ENCODE assay signal across 26 cellular contexts in the genomic region with DNA sequence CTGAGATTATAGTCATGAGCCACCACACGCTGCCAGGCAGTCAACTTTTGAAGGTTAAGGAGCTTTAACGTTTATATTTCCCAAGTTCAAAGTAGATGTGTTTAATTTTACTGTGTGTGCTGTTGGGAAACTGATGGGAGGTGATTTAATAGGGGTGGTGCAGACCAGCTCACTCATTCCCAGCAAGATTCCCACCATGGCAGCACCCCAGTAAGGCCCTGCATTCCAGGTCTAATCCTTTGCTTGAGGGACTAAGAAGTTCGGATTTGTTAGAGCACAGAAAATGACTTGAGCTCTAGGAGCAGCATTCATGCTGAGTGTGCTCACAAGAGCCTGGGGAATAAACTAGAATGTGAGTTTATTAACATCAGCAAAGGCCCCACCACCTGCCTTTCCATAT. TPM values are rescaled to one million over a fixed set of nuclear protein-coding genes. Genes with fewer than 3 reads are reported as not detected.
DNase-seq lines count a peak whose midpoint lies in the region; ATAC-seq, FAIRE-seq and TF ChIP-seq lines count a peak whose summit lies in the region.
"Had no signal": no experiment of that assay in that cellular context is flagged by ENCODE, and none has a peak within 500 bp of the region (broad histone marks: within the 10 kb centered on the region; RNA-seq: fewer than 3 reads in every experiment).

No MANE protein-coding gene starts in this region.

- in situ Hi-C loops in GM23248 (cut with MboI): no loop called here

- H3K9ac ChIP-seq in GM23248 (no peak overlapping the region), astrocyte (ENCODE audit: low read length) (no peak overlapping the region)
- H3K9ac ChIP-seq: BLaER1, SK-N-SH had no signal

- peaks cover 4% of the 10 kb centered on the region for H3K36me3 Mint-ChIP-seq in astrocyte (ENCODE audit: low read depth, unreplicated experiment)
- H3K36me3 Mint-ChIP-seq in glutamatergic neuron (ENCODE audit: unreplicated experiment): peaks cover 3% of the 10 kb centered on the region

- H3K27ac ChIP-seq in GM23248 (peak overlapping the region; percentile 86; the same call in 1 of the 2 replicates), astrocyte (ENCODE audit: low read depth, low read length) (no peak overlapping the region), stomach (peak overlapping the region in 3 of 5 donors; percentile 36 to 81 (median 64)), right lobe of liver (no peak overlapping the region), caudate nucleus (ENCODE audit: low read depth, low read length) (no peak overlapping the region)
- H3K27ac ChIP-seq: BLaER1 had no signal

- H4K20me1 ChIP-seq in GM23248 (ENCODE audit: insufficient read depth): no peaks in the 10 kb centered on the region
- no peaks in the 10 kb centered on the region for H4K20me1 ChIP-seq in astrocyte (ENCODE audit: insufficient read depth, low read length)

- no peak for TF ChIP-seq POLR2A in stomach (IDR thresholded peaks at IDR 0.05)
- TF ChIP-seq POLR2A in right lobe of liver (IDR thresholded peaks at IDR 0.05): no peak

- no peaks in the 10 kb centered on the region for H3K79me2 ChIP-seq in GM23248 (ENCODE audit: insufficient read depth)
- H3K79me2 ChIP-seq in astrocyte (ENCODE audit: insufficient read depth, low read length): no peaks in the 10 kb centered on the region

- H3K4me2 ChIP-seq in GM23248 (ENCODE audit: unreplicated experiment): no peak overlapping the region
- H3K4me2 ChIP-seq in astrocyte (ENCODE audit: low read length): no peak overlapping the region
- H3K4me2 ChIP-seq: BLaER1 had no signal

- H3K9me3 Mint-ChIP-seq in astrocyte (ENCODE audit: unreplicated experiment): no peaks in the 10 kb centered on the region
- H3K9me3 Mint-ChIP-seq in glutamatergic neuron (ENCODE audit: unreplicated experiment): peaks cover 12% of the 10 kb centered on the region
- H3K9me3 Mint-ChIP-seq: CD4-positive, alpha-beta memory T cell; IgD-negative memory B cell had no signal

- H3K36me3 ChIP-seq in GM23248 (ENCODE audit: low read depth) (0 out of 2 replicates have a peak, but pooled peaks cover 1% of the 10 kb centered on the region), astrocyte (ENCODE audit: insufficient read depth, low read length) (peaks cover 3% of the 10 kb centered on the region), stomach (peaks cover 3 to 67% (median 49%) of the 10 kb centered on the region in 4 donors), right lobe of liver (peaks cover 0 to 2% (median 0%) of the 10 kb centered on the region in 4 donors)

- DNase-seq in GM23248 (no peak), astrocyte (ENCODE audit: low read depth) (no peak), glutamatergic neuron (no peak), stomach (no peak), right lobe of liver (no peak), caudate nucleus (lab: John Stamatoyannopoulos, UW) (no peak)
- no peak for DNase-seq in NK-92 treated with Interleukin-12 subunit alpha and Interleukin-12 subunit beta, amount 100 ng/mL, for 24 hours (lab: John Stamatoyannopoulos, UW)
- DNase-seq: Calu3; CD4-positive, alpha-beta memory T cell; DMS53; EL; Karpas-422; MM.1S; NCI-H1105 treated with DMSO at 0.1 percent for 48 hours; NCI-H1694; SHP77 treated with DMSO at 0.1 percent for 48 hours; SK-N-SH had no signal

- no peak overlapping the region for H2AFZ ChIP-seq in GM23248
- no peak overlapping the region for H2AFZ ChIP-seq in astrocyte (ENCODE audit: low read depth, low read length)

- ATAC-seq in right lobe of liver (no peak), HG03097 (IDR thresholded peaks at IDR 0.05; ENCODE audit: low FRiP score, unreplicated experiment) (no peak)

- TF ChIP-seq CTCF in astrocyte (IDR thresholded peaks at IDR 0.05; ENCODE audit: insufficient read depth, low read depth, low read length): no peak
- TF ChIP-seq CTCF in glutamatergic neuron (IDR thresholded peaks at IDR 0.05; ENCODE audit: partially characterized antibody, unreplicated experiment): no peak
- TF ChIP-seq CTCF in stomach (IDR thresholded peaks at IDR 0.05): no peak
- TF ChIP-seq CTCF in right lobe of liver (IDR thresholded peaks at IDR 0.05): no peak

- 48 to 59% methylated on average over 3 of the region's 3 CpGs for WGBS in GM23248 (ENCODE audit: low coverage in 1 of 2, low lambda C conversion rate in 2 of 2, missing lambda C conversion rate in 2 of 2), 2 experiments
- WGBS in stomach, 5 donors: 67 to 76% (median 70%) methylated on average over 3 of the region's 3 CpGs
- WGBS in right lobe of liver (ENCODE audit: insufficient coverage, low coverage, low lambda C conversion rate, missing lambda C conversion rate): 85% methylated on average over 2 of the region's 3 CpGs

- H3K4me1 ChIP-seq in GM23248 (ENCODE audit: insufficient read depth) (peaks cover 19% of the 10 kb centered on the region), astrocyte (ENCODE audit: insufficient read depth, low read length) (peaks cover 20% of the 10 kb centered on the region), stomach (peaks cover 0 to 36% (median 6%) of the 10 kb centered on the region in 4 donors), right lobe of liver (no peaks in the 10 kb centered on the region)
- H3K4me1 ChIP-seq: BLaER1 had no signal

- no peak for TF ChIP-seq EP300 in stomach (IDR thresholded peaks at IDR 0.05)

- H3K4me1 Mint-ChIP-seq in astrocyte (ENCODE audit: low read depth, unreplicated experiment) (peaks cover 20% of the 10 kb centered on the region), glutamatergic neuron (ENCODE audit: low read depth, unreplicated experiment) (peaks cover 36% of the 10 kb centered on the region)

- H3F3A ChIP-seq in GM23248 (ENCODE audit: insufficient read depth): peaks cover 22% of the 10 kb centered on the region

- H3K4me3 Mint-ChIP-seq in astrocyte (ENCODE audit: unreplicated experiment) (no peak overlapping the region), glutamatergic neuron (ENCODE audit: unreplicated experiment) (no peak overlapping the region)
- H3K4me3 Mint-ChIP-seq: CD4-positive, alpha-beta memory T cell; IgD-negative memory B cell had no signal

- peak overlapping the region; percentile 18 for H3K27ac Mint-ChIP-seq in astrocyte (ENCODE audit: unreplicated experiment)
- H3K27ac Mint-ChIP-seq in glutamatergic neuron (ENCODE audit: unreplicated experiment): peak overlapping the region; percentile 93
- H3K27ac Mint-ChIP-seq: CD4-positive, alpha-beta memory T cell had no signal

- no peak overlapping the region for H3K4me3 ChIP-seq in GM23248
- H3K4me3 ChIP-seq in astrocyte (ENCODE audit: insufficient read depth, low read depth, low read length): no peak overlapping the region
- H3K4me3 ChIP-seq in stomach: no peak overlapping the region
- no peak overlapping the region for H3K4me3 ChIP-seq in right lobe of liver
- H3K4me3 ChIP-seq: BLaER1 had no signal

- no peak for FAIRE-seq in astrocyte (lab: Jason Lieb, UNC)
- FAIRE-seq: A204.1, GM12891, H54, HTR-8/SVneo had no signal

- intact Hi-C loops in stomach (cut with DNase I; ENCODE audit: low total_unique reads): no loop called here
- intact Hi-C loops in right lobe of liver (cut with DNase I): no loop called here

- no peaks in the 10 kb centered on the region for H3K27me3 Mint-ChIP-seq in astrocyte (ENCODE audit: low read depth, unreplicated experiment)
- H3K27me3 Mint-ChIP-seq in glutamatergic neuron (ENCODE audit: unreplicated experiment): peaks cover 10% of the 10 kb centered on the region
- H3K27me3 Mint-ChIP-seq: CD4-positive, alpha-beta memory T cell; IgD-negative memory B cell had no signal

- no peaks in the 10 kb centered on the region for H3K9me3 ChIP-seq in GM23248 (ENCODE audit: low read depth)
- H3K9me3 ChIP-seq in astrocyte (ENCODE audit: insufficient read depth, low read depth, low read length): no peaks in the 10 kb centered on the region
- no peaks in the 10 kb centered on the region for H3K9me3 ChIP-seq in stomach
- no peaks in the 10 kb centered on the region for H3K9me3 ChIP-seq in right lobe of liver
- H3K9me3 ChIP-seq: BLaER1, SK-N-SH had no signal

- H3K27me3 ChIP-seq in GM23248 (replicated peaks; ENCODE audit: insufficient read depth) (no peaks in the 10 kb centered on the region), astrocyte (ENCODE audit: insufficient read depth, low read length) (no peaks in the 10 kb centered on the region), stomach (no peaks in the 10 kb centered on the region), right lobe of liver (no peaks in the 10 kb centered on the region)
- H3K27me3 ChIP-seq: BLaER1 had no signal

- no peaks in the 10 kb centered on the region for H3K9me2 ChIP-seq in GM23248 (ENCODE audit: insufficient read depth)
- H3K9me2 ChIP-seq: SK-N-SH had no signal

RNA-seq across cellular contexts. Expression of a gene that starts 25.2 kb away (rescaled TPM):
- 9.6 and 15.6 TPM in 2 replicates for total RNA-seq in GM23248 (2014; rRNA removed; shearing (Covaris generic))
- 12.3 and 13.6 TPM in 2 replicates for polyA plus RNA-seq in GM23248 (2016; fragmentation: Nextera tagmentation; extraction: Ambion mirVana)
- 9.7 TPM in 2 replicates for total RNA-seq in astrocyte
- 18.6 TPM for total RNA-seq in glutamatergic neuron (ENCODE audit: unreplicated experiment)
- 10 to 100 TPM; 12.9 to 43.0 (median 33.9) TPM for total RNA-seq in stomach
- polyA plus RNA-seq in stomach: 10 to 100 TPM; 10.7 to 16.8 (median 11.0) TPM
- 1 to 10 TPM; 4.7 to 9.2 (median 6.4) TPM for total RNA-seq in right lobe of liver

RNA-seq across cellular contexts. Expression of a gene that starts 35.8 kb away (rescaled TPM):
- not detected in 2 replicates for total RNA-seq in GM23248 (2014; rRNA removed; shearing (Covaris generic))
- polyA plus RNA-seq in GM23248 (2016; fragmentation: Nextera tagmentation; extraction: Ambion mirVana) (not detected in 2 replicates), stomach (10 to 100 TPM in 1 of 3 donors, 1 to 10 TPM in 2; 3.8 to 11.0 (median 4.9) TPM)
- total RNA-seq in astrocyte (0.25 TPM in 1 of 2 replicates, not detected in the other), glutamatergic neuron (ENCODE audit: unreplicated experiment) (not detected), stomach (1 to 10 TPM in 1 of 5 donors, not detected in 4; 3.1 TPM), right lobe of liver (under 1 TPM in 1 of 6 experiments, not detected in 5; 0.31 TPM)
- total RNA-seq: CD4-positive, alpha-beta memory T cell; NCI-H460; OCI-LY7 had no signal
- polyA plus RNA-seq: CD4-positive, alpha-beta memory T cell; IgD-negative memory B cell; SK-N-SH had no signal

RNA-seq across cellular contexts. Expression of a gene that starts 47.4 kb away (rescaled TPM):
- 41.6 and 52.9 TPM in 2 replicates for total RNA-seq in GM23248 (2014; rRNA removed; shearing (Covaris generic))
- polyA plus RNA-seq in GM23248 (2016; fragmentation: Nextera tagmentation; extraction: Ambion mirVana) (43.7 and 47.2 TPM in 2 replicates), stomach (10 to 100 TPM; 13.3 to 15.7 (median 14.4) TPM)
- total RNA-seq in astrocyte (36.7 and 38.2 TPM in 2 replicates), glutamatergic neuron (ENCODE audit: unreplicated experiment) (25.8 TPM), stomach (10 to 100 TPM; 15.6 to 39.1 (median 31.5) TPM), right lobe of liver (10 to 100 TPM in 4 of 6 experiments, 1 to 10 TPM in 2; 8.8 to 12.8 (median 10.9) TPM)

Comparison
In these comparisons a context has a peak if more than half of its experiments do, and no peak if none do; other contexts are left out.
1. H3K27ac ChIP-seq: peak in GM23248 (single experiment) and stomach (3 of 5); none in astrocyte (single experiment), right lobe of liver (0 of 3) and caudate nucleus (single experiment).